18 cellular contexts compared by ENCODE assay signal in genomic region chr12:130846386-130846785, GRCh38. TPM values are rescaled to one million over a fixed set of nuclear protein-coding genes. Genes with fewer than 3 reads are reported as not detected.
DNase-seq lines count a peak whose midpoint lies in the region; ATAC-seq and TF ChIP-seq lines count a peak whose summit lies in the region.
"Had no signal": no experiment of that assay in that cellular context is flagged by ENCODE, and none has a peak within 500 bp of the region (broad histone marks: within the 10 kb centered on the region; RNA-seq: fewer than 3 reads in every experiment).

No MANE protein-coding gene starts in this region.

- TF ChIP-seq CTCF in AG10803 (conservative IDR thresholded peaks at IDR 0.05; ENCODE audit: low read length), result no peak
- TF ChIP-seq CTCF in HFF-Myc (IDR thresholded peaks at IDR 0.05; ENCODE audit: low read depth, low read length, missing control alignments), result no peak
- TF ChIP-seq CTCF in choroid plexus epithelial cell (conservative IDR thresholded peaks at IDR 0.05; ENCODE audit: low read depth, low read length), result no peak
- TF ChIP-seq CTCF in mesothelial cell of epicardium (IDR thresholded peaks at IDR 0.05; ENCODE audit: unreplicated experiment), result no peak
- no peak for TF ChIP-seq CTCF in right atrium auricular region (IDR thresholded peaks at IDR 0.05)

- H3K4me3 Mint-ChIP-seq in mesothelial cell of epicardium, result no peak overlapping the region
- H3K4me3 Mint-ChIP-seq in T-helper 17 cell, result no peak overlapping the region
- H3K4me3 Mint-ChIP-seq: CD8-positive, alpha-beta memory T cell had no signal

- H3K27ac Mint-ChIP-seq in mesothelial cell of epicardium (peak overlapping the region; percentile 77), T-helper 17 cell (no peak overlapping the region)
- H3K27ac Mint-ChIP-seq: CD8-positive, alpha-beta memory T cell had no signal

- H3K9me3 ChIP-seq in right atrium auricular region, result peaks cover 0 to 3% of the 10 kb centered on the region in 2 donors
- no peaks in the 10 kb centered on the region for H3K9me3 ChIP-seq in T-helper 17 cell (ENCODE audit: control insufficient read depth, low read length, poor library complexity, severe bottlenecking)
- H3K9me3 ChIP-seq: BE2C had no signal

- peaks cover 31% of the 10 kb centered on the region for H3K4me1 Mint-ChIP-seq in mesothelial cell of epicardium
- no peaks in the 10 kb centered on the region for H3K4me1 Mint-ChIP-seq in T-helper 17 cell
- H3K4me1 Mint-ChIP-seq: CD8-positive, alpha-beta memory T cell had no signal

- H3K27me3 Mint-ChIP-seq in mesothelial cell of epicardium (ENCODE audit: low read depth) (no peaks in the 10 kb centered on the region), T-helper 17 cell (no peaks in the 10 kb centered on the region)

- no peak for ATAC-seq in T-helper 17 cell
- ATAC-seq: Panc1 had no signal

- no peaks in the 10 kb centered on the region for H3K27me3 ChIP-seq in right atrium auricular region
- H3K27me3 ChIP-seq: BE2C had no signal

- peaks cover 0 to 3% of the 10 kb centered on the region in 2 donors for H3K4me1 ChIP-seq in right atrium auricular region
- H3K4me1 ChIP-seq: BE2C had no signal

- no peaks in the 10 kb centered on the region for H3K36me3 ChIP-seq in right atrium auricular region
- H3K36me3 ChIP-seq: BE2C had no signal

- H3K4me3 ChIP-seq in AG10803 (ENCODE audit: low read length) (no peak overlapping the region), HFF-Myc (replicated peaks; ENCODE audit: low read depth, low read length) (no peak overlapping the region), choroid plexus epithelial cell (ENCODE audit: low read depth, low read length) (no peak overlapping the region), right atrium auricular region (no peak overlapping the region)

- peak overlapping the region in 1 of 2 donors; percentile 39 for H3K27ac ChIP-seq in right atrium auricular region
- H3K27ac ChIP-seq: HL-60, KMS-11 had no signal

- peak; percentile 93 for DNase-seq in AG10803 (ENCODE audit: low read depth)
- peak; percentile 41 for DNase-seq in HFF-Myc (ENCODE audit: extremely low read depth, low read depth)
- DNase-seq in choroid plexus epithelial cell (ENCODE audit: low read depth), result peak; percentile 28
- no peak for DNase-seq in mesothelial cell of epicardium (ENCODE audit: low spot score in 2 of 2, unreplicated experiment in 2 of 2)
- DNase-seq in right atrium auricular region (ENCODE audit: low spot score), result no peak
- no peak for DNase-seq in NCI-H524 treated with DMSO at 0.1 percent for 48 hours (lab: John Stamatoyannopoulos, UW)
- DNase-seq in medulla oblongata (ENCODE audit: extremely low spot score), result no peak
- no peak for DNase-seq in T-helper 17 cell
- DNase-seq: BE2C; CD8-positive, alpha-beta memory T cell; NCI-H1092 treated with DMSO at 0.1 percent for 48 hours; NCI-H1694; NCI-H345; NCI-H748 treated with DMSO at 0.1 percent for 48 hours; Right ventricle myocardium superior had no signal

- H3K36me3 Mint-ChIP-seq in mesothelial cell of epicardium, result no peaks in the 10 kb centered on the region
- H3K36me3 Mint-ChIP-seq in T-helper 17 cell (ENCODE audit: low read depth), result peaks cover 2% of the 10 kb centered on the region
- H3K36me3 Mint-ChIP-seq: CD8-positive, alpha-beta memory T cell had no signal

- H3K9me3 Mint-ChIP-seq in mesothelial cell of epicardium, result no peaks in the 10 kb centered on the region
- H3K9me3 Mint-ChIP-seq: CD8-positive, alpha-beta memory T cell had no signal

RNA-seq across cellular contexts. Expression of gene STX2, which starts 7.3 kb away (rescaled TPM):
- total RNA-seq in mesothelial cell of epicardium (14.0 to 17.3 TPM (median 16.7 TPM) in 3 replicates), right atrium auricular region (10 to 100 TPM; 24.5 to 26.3 TPM), T-helper 17 cell (10 to 100 TPM; 22.5 to 41.1 TPM)

RNA-seq across cellular contexts. Expression of gene RAN, which starts 25.5 kb away (rescaled TPM):
- total RNA-seq in mesothelial cell of epicardium (629 to 674 TPM (median 633 TPM) in 3 replicates), right atrium auricular region (100 to 1,000 TPM; 122 to 156 TPM), T-helper 17 cell (100 to 1,000 TPM; 294 to 321 TPM)

Comparison
In these comparisons a context has a peak if more than half of its experiments do, and no peak if none do; other contexts are left out.
1. DNase-seq: peak in AG10803 (single experiment), HFF-Myc (single experiment) and choroid plexus epithelial cell (single experiment); none in mesothelial cell of epicardium (0 of 2), right atrium auricular region (single experiment), NCI-H524 treated with DMSO at 0.1 percent for 48 hours (single experiment), medulla oblongata (single experiment) and T-helper 17 cell (0 of 3).